ENCODE assay signal across 18 cellular contexts in genomic region chr16:89455178-89455577, GRCh38. TPM values are rescaled to one million over a fixed set of nuclear protein-coding genes. Genes with fewer than 3 reads are reported as not detected.
DNase-seq lines count a peak whose midpoint lies in the region; ATAC-seq and TF ChIP-seq lines count a peak whose summit lies in the region.
"Had no signal": no experiment of that assay in that cellular context is flagged by ENCODE, and none has a peak within 500 bp of the region (broad histone marks: within the 10 kb centered on the region; RNA-seq: fewer than 3 reads in every experiment).

No MANE protein-coding gene starts in this region.

- CTCF ChIA-PET in activated naive CD4-positive, alpha-beta T cell treated with anti-CD3 and anti-CD28 coated beads, Interleukin-2, amount 10 ng/mL, durations not matched to agents 7 days and 5 days (lab: Charles Lee), result interaction anchor here (0.8 to 2.1 kb wide), 5 partner anchors 12 to 122 kb away, joined by 3 to 6 read pairs (median 4); no protein-coding TSS in a partner anchor

- intact Hi-C loops in uterus (cut with DNase I; ENCODE audit: low total_unique reads), result no loop called here

- TF ChIP-seq CTCF in uterus (IDR thresholded peaks at IDR 0.05), result no peak

- H3K27ac Mint-ChIP-seq in activated naive CD4-positive, alpha-beta T cell treated with anti-CD3 and anti-CD28 coated beads, Interleukin-2, amount 10 ng/mL, durations not matched to agents 7 days and 5 days, result peak overlapping the region; percentile 30
- H3K27ac Mint-ChIP-seq in activated naive CD8-positive, alpha-beta T cell treated with anti-CD3 and anti-CD28 coated beads, Interleukin-2, amount 50 U/mL, for 24 hours, result no peak overlapping the region
- H3K27ac Mint-ChIP-seq in stimulated activated naive B cell treated with anti-CD40 and anti-IgM and Interleukin-4, amounts not matched to agents 10 μg/mL and 1 μg/mL and 100 μg/mL, for 72 hours, result peak overlapping the region; percentile 10

- H3K4me1 ChIP-seq in uterus, result peaks cover 0 to 9% of the 10 kb centered on the region in 2 donors

- H3K4me1 Mint-ChIP-seq in activated naive CD4-positive, alpha-beta T cell treated with anti-CD3 and anti-CD28 coated beads, Interleukin-2, amount 10 ng/mL, durations not matched to agents 7 days and 5 days, result peaks cover 75% of the 10 kb centered on the region
- H3K4me1 Mint-ChIP-seq in activated naive CD8-positive, alpha-beta T cell treated with anti-CD3 and anti-CD28 coated beads, Interleukin-2, amount 50 U/mL, for 24 hours, result peaks cover 76% of the 10 kb centered on the region
- H3K4me1 Mint-ChIP-seq in stimulated activated naive B cell treated with anti-CD40 and anti-IgM and Interleukin-4, amounts not matched to agents 10 μg/mL and 1 μg/mL and 100 μg/mL, for 72 hours, result peaks cover 34 to 56% of the 10 kb centered on the region in 2 donors

- H3K27ac ChIP-seq in KOPT-K1 (ENCODE audit: low read depth, low read length, poor library complexity, severe bottlenecking) (peak overlapping the region; percentile 38), uterus (no peak overlapping the region)
- H3K27ac ChIP-seq: brain microvascular endothelial cell, HL-60, testis had no signal

- H3K9me3 ChIP-seq in KOPT-K1 (ENCODE audit: insufficient read depth, low read length, poor library complexity, severe bottlenecking) (no peaks in the 10 kb centered on the region), uterus (no peaks in the 10 kb centered on the region)
- H3K9me3 ChIP-seq: testis had no signal

- DNase-seq in activated naive CD4-positive, alpha-beta T cell treated with anti-CD3 and anti-CD28 coated beads, Interleukin-2, amount 10 ng/mL, durations not matched to agents 7 days and 5 days, result peak; percentile 62
- DNase-seq in activated naive CD4-positive, alpha-beta T cell (lab: John Stamatoyannopoulos, UW), result no peak
- DNase-seq in activated naive CD8-positive, alpha-beta T cell treated with anti-CD3 and anti-CD28 coated beads, Interleukin-2, amount 50 U/mL, for 24 hours, result no peak
- no peak for DNase-seq in stimulated activated naive B cell treated with anti-CD40 and anti-IgM and Interleukin-4, amounts not matched to agents 10 μg/mL and 1 μg/mL and 100 μg/mL, for 72 hours
- DNase-seq in uterus, result no peak
- no peak for DNase-seq in SKM-1 (lab: John Stamatoyannopoulos, UW; ENCODE audit: unreplicated experiment)
- DNase-seq: activated CD4-positive, alpha-beta T cell treated with anti-CD3 and anti-CD28 coated beads for 4 hours; activated gamma-delta T cell treated with Interleukin-2 at 50 U/mL for 16 hours; brain microvascular endothelial cell; KBM-7; left ventricle myocardium superior; stimulated activated CD4-positive, alpha-beta T cell treated with anti-CD3 and anti-CD28 coated beads, Interleukin-4, amount 100 ng/mL, for 1 hour; T1000; testis had no signal

- H3K27me3 ChIP-seq in uterus, result no peaks in the 10 kb centered on the region
- H3K27me3 ChIP-seq: brain microvascular endothelial cell, testis had no signal

- ATAC-seq in activated naive CD8-positive, alpha-beta T cell treated with anti-CD3 and anti-CD28 coated beads, Interleukin-2, amount 50 U/mL, for 24 hours, result peak; percentile 74
- ATAC-seq in stimulated activated naive B cell treated with anti-CD40 and anti-IgM and Interleukin-4, amounts not matched to agents 10 μg/mL and 1 μg/mL and 100 μg/mL, for 72 hours (replicated peaks), result peak; percentile 39 to 56
- ATAC-seq in GM18909 (IDR thresholded peaks at IDR 0.05; ENCODE audit: poor library complexity, unreplicated experiment), result no peak
- ATAC-seq: left ventricle myocardium superior, PC-3 had no signal

- no peaks in the 10 kb centered on the region for H3K27me3 Mint-ChIP-seq in activated naive CD4-positive, alpha-beta T cell treated with anti-CD3 and anti-CD28 coated beads, Interleukin-2, amount 10 ng/mL, durations not matched to agents 7 days and 5 days
- no peaks in the 10 kb centered on the region for H3K27me3 Mint-ChIP-seq in activated naive CD8-positive, alpha-beta T cell treated with anti-CD3 and anti-CD28 coated beads, Interleukin-2, amount 50 U/mL, for 24 hours
- H3K27me3 Mint-ChIP-seq in stimulated activated naive B cell treated with anti-CD40 and anti-IgM and Interleukin-4, amounts not matched to agents 10 μg/mL and 1 μg/mL and 100 μg/mL, for 72 hours, result no peaks in the 10 kb centered on the region

- no peak overlapping the region for H3K4me3 Mint-ChIP-seq in activated naive CD4-positive, alpha-beta T cell treated with anti-CD3 and anti-CD28 coated beads, Interleukin-2, amount 10 ng/mL, durations not matched to agents 7 days and 5 days
- no peak overlapping the region for H3K4me3 Mint-ChIP-seq in activated naive CD8-positive, alpha-beta T cell treated with anti-CD3 and anti-CD28 coated beads, Interleukin-2, amount 50 U/mL, for 24 hours
- no peak overlapping the region for H3K4me3 Mint-ChIP-seq in stimulated activated naive B cell treated with anti-CD40 and anti-IgM and Interleukin-4, amounts not matched to agents 10 μg/mL and 1 μg/mL and 100 μg/mL, for 72 hours

- no peak for TF ChIP-seq POLR2A in uterus (IDR thresholded peaks at IDR 0.05)

- no peaks in the 10 kb centered on the region for H3K9me3 Mint-ChIP-seq in activated naive CD4-positive, alpha-beta T cell treated with anti-CD3 and anti-CD28 coated beads, Interleukin-2, amount 10 ng/mL, durations not matched to agents 7 days and 5 days
- no peaks in the 10 kb centered on the region for H3K9me3 Mint-ChIP-seq in activated naive CD8-positive, alpha-beta T cell treated with anti-CD3 and anti-CD28 coated beads, Interleukin-2, amount 50 U/mL, for 24 hours
- no peaks in the 10 kb centered on the region for H3K9me3 Mint-ChIP-seq in stimulated activated naive B cell treated with anti-CD40 and anti-IgM and Interleukin-4, amounts not matched to agents 10 μg/mL and 1 μg/mL and 100 μg/mL, for 72 hours

- H3K36me3 Mint-ChIP-seq in activated naive CD4-positive, alpha-beta T cell treated with anti-CD3 and anti-CD28 coated beads, Interleukin-2, amount 10 ng/mL, durations not matched to agents 7 days and 5 days, result peaks cover 22% of the 10 kb centered on the region
- H3K36me3 Mint-ChIP-seq in activated naive CD8-positive, alpha-beta T cell treated with anti-CD3 and anti-CD28 coated beads, Interleukin-2, amount 50 U/mL, for 24 hours (ENCODE audit: low read depth), result peaks cover 10% of the 10 kb centered on the region
- peaks cover 22 to 40% of the 10 kb centered on the region in 2 donors for H3K36me3 Mint-ChIP-seq in stimulated activated naive B cell treated with anti-CD40 and anti-IgM and Interleukin-4, amounts not matched to agents 10 μg/mL and 1 μg/mL and 100 μg/mL, for 72 hours

- H3K36me3 ChIP-seq in KOPT-K1 (ENCODE audit: insufficient read depth, low read length) (no peaks in the 10 kb centered on the region), uterus (no peaks in the 10 kb centered on the region)
- H3K36me3 ChIP-seq: brain microvascular endothelial cell had no signal

- H3K4me3 ChIP-seq in uterus, result no peak overlapping the region
- H3K4me3 ChIP-seq: testis had no signal

RNA-seq across cellular contexts. Expression of gene ANKRD11, which starts 35.2 kb away (rescaled TPM):
- total RNA-seq in uterus, result 100 to 1,000 TPM in 1 of 4 donors, 10 to 100 TPM in 3; 20.5 to 182 (median 45.5) TPM

RNA-seq across cellular contexts. Expression of gene SPG7, which starts 53.0 kb away (rescaled TPM):
- 100 to 1,000 TPM in 3 of 4 donors, 10 to 100 TPM in 1; 66.6 to 208 (median 144) TPM for total RNA-seq in uterus
